16 cellular contexts compared by ENCODE assay signal in the genomic region with DNA sequence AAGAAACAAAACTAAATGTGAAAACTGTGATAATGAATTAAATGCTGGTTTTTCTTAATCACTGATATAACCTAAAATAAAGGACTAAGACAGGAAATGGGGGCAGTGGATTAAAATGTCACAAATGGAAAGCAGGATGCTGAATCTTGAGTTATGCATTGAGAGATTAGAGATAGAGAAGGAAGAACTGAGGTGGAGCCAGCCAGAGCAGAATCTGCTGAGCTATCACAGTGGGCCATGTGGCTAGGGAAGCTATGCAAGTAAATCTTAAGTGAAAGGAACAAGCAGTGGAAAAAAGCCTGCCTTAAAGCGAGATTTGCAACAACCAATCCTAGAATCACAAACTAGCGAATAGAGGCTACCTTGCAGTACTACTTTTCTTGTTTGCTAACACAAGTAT.
DNase-seq lines count a peak whose midpoint lies in the region; ATAC-seq and TF ChIP-seq lines count a peak whose summit lies in the region.
"Had no signal": no experiment of that assay in that cellular context is flagged by ENCODE, and none has a peak within 500 bp of the region (broad histone marks: within the 10 kb centered on the region; RNA-seq: fewer than 3 reads in every experiment).

No MANE protein-coding gene starts in this region.

- no peak overlapping the region for H3K4me3 Mint-ChIP-seq in Calu3 (ENCODE audit: low read depth, unreplicated experiment)
- no peak overlapping the region for H3K4me3 Mint-ChIP-seq in activated CD8-positive, alpha-beta T cell treated with anti-CD3 and anti-CD28 coated beads, Interleukin-2, amount 10 ng/mL, durations not matched to agents 7 days and 5 days
- no peak overlapping the region for H3K4me3 Mint-ChIP-seq in activated naive CD4-positive, alpha-beta T cell treated with anti-CD3 and anti-CD28 coated beads for 36 hours

- ATAC-seq in activated CD8-positive, alpha-beta T cell treated with anti-CD3 and anti-CD28 coated beads, Interleukin-2, amount 10 ng/mL, durations not matched to agents 7 days and 5 days = no peak
- ATAC-seq in GM18867 (IDR thresholded peaks at IDR 0.05; ENCODE audit: unreplicated experiment) = no peak

- CTCF ChIA-PET in Calu3 (lab: Charles Lee) = interaction anchor here (0.7 kb wide), 2 partner anchors 38 to 190 kb away, joined by 4 to 5 read pairs; no protein-coding TSS in a partner anchor
- CTCF ChIA-PET in activated CD8-positive, alpha-beta T cell treated with anti-CD3 and anti-CD28 coated beads, Interleukin-2, amount 10 ng/mL, durations not matched to agents 7 days and 5 days (lab: Charles Lee) = interaction anchor here (1.0 kb wide), 1 partner anchor 16 kb away, joined by 3 read pairs; no protein-coding TSS in a partner anchor
- CTCF ChIA-PET in activated naive CD4-positive, alpha-beta T cell treated with anti-CD3 and anti-CD28 coated beads for 36 hours (lab: Charles Lee) = interaction anchor here (0.6 kb wide), 1 partner anchor 42 kb away, joined by 3 read pairs; no protein-coding TSS in a partner anchor

- no peaks in the 10 kb centered on the region for H3K9me3 Mint-ChIP-seq in Calu3 (ENCODE audit: low read depth, unreplicated experiment)
- H3K9me3 Mint-ChIP-seq in activated CD8-positive, alpha-beta T cell treated with anti-CD3 and anti-CD28 coated beads, Interleukin-2, amount 10 ng/mL, durations not matched to agents 7 days and 5 days (ENCODE audit: insufficient read depth) = peaks cover 19% of the 10 kb centered on the region
- H3K9me3 Mint-ChIP-seq in activated naive CD4-positive, alpha-beta T cell treated with anti-CD3 and anti-CD28 coated beads for 36 hours = peaks cover under 1% of the 10 kb centered on the region

- TF ChIP-seq CTCF in Calu3 (IDR thresholded peaks at IDR 0.05; ENCODE audit: unreplicated experiment) = no peak
- TF ChIP-seq CTCF in NB4 (IDR thresholded peaks at IDR 0.05; ENCODE audit: low read depth, low read length) = no peak

- in situ Hi-C loops in ACHN (cut with HindIII; ENCODE audit: low pct_ligation_motif_present, low pct_unique_long_range_greater_than_20kb, low sequenced_read_pairs) = no loop called here

- peaks cover 17% of the 10 kb centered on the region for H3K36me3 Mint-ChIP-seq in Calu3 (ENCODE audit: insufficient read depth, unreplicated experiment)
- H3K36me3 Mint-ChIP-seq in activated CD8-positive, alpha-beta T cell treated with anti-CD3 and anti-CD28 coated beads, Interleukin-2, amount 10 ng/mL, durations not matched to agents 7 days and 5 days (ENCODE audit: low read depth) = peaks cover 28% of the 10 kb centered on the region
- H3K36me3 Mint-ChIP-seq in activated naive CD4-positive, alpha-beta T cell treated with anti-CD3 and anti-CD28 coated beads for 36 hours (ENCODE audit: low read depth) = no peaks in the 10 kb centered on the region

- DNase-seq in Calu3 (no peak), NB4 (ENCODE audit: low read depth) (peak; percentile 39), midbrain (lab: John Stamatoyannopoulos, UW) (peak; percentile 3), SIG-M5 treated with dmso at 0.1 percent for 504 hours (lab: John Stamatoyannopoulos, UW; ENCODE audit: unreplicated experiment) (no peak), ACHN (no peak)
- no peak for DNase-seq in activated CD8-positive, alpha-beta T cell treated with anti-CD3 and anti-CD28 coated beads, Interleukin-2, amount 10 ng/mL, durations not matched to agents 7 days and 5 days
- DNase-seq in activated naive CD4-positive, alpha-beta T cell treated with anti-CD3 and anti-CD28 coated beads for 36 hours = no peak
- DNase-seq: AML-193; caudate nucleus; H7; mammary epithelial cell; NCI-H1105 treated with DMSO at 0.1 percent for 48 hours; stimulated activated CD4-positive, alpha-beta T cell treated with anti-CD3 and anti-CD28 coated beads, Interleukin-4, amount 100 ng/mL, for 24 hours; trophoblast cell had no signal

- H3K4me1 Mint-ChIP-seq in Calu3 (ENCODE audit: low read depth, unreplicated experiment) = peaks cover 50% of the 10 kb centered on the region
- peaks cover 72% of the 10 kb centered on the region for H3K4me1 Mint-ChIP-seq in activated CD8-positive, alpha-beta T cell treated with anti-CD3 and anti-CD28 coated beads, Interleukin-2, amount 10 ng/mL, durations not matched to agents 7 days and 5 days (ENCODE audit: low read depth)
- peaks cover 37% of the 10 kb centered on the region for H3K4me1 Mint-ChIP-seq in activated naive CD4-positive, alpha-beta T cell treated with anti-CD3 and anti-CD28 coated beads for 36 hours (ENCODE audit: low read depth)

- no TSS peak for BruUV-seq in Calu3 (replicated peaks; lab: Mats Ljungman, UMichigan)

- H3K4me3 ChIP-seq in NB4 (ENCODE audit: low read depth, low read length) = no peak overlapping the region
- H3K4me3 ChIP-seq: SJSA1 had no signal

- POLR2A ChIA-PET in activated CD8-positive, alpha-beta T cell treated with anti-CD3 and anti-CD28 coated beads, Interleukin-2, amount 10 ng/mL, durations not matched to agents 7 days and 5 days (lab: Charles Lee) = interaction anchor here (0.6 kb wide), 1 partner anchor 26 kb away, joined by 4 read pairs; no protein-coding TSS in a partner anchor

- H3K27me3 Mint-ChIP-seq in Calu3 (ENCODE audit: unreplicated experiment) = no peaks in the 10 kb centered on the region
- no peaks in the 10 kb centered on the region for H3K27me3 Mint-ChIP-seq in activated CD8-positive, alpha-beta T cell treated with anti-CD3 and anti-CD28 coated beads, Interleukin-2, amount 10 ng/mL, durations not matched to agents 7 days and 5 days (ENCODE audit: low read depth)
- no peaks in the 10 kb centered on the region for H3K27me3 Mint-ChIP-seq in activated naive CD4-positive, alpha-beta T cell treated with anti-CD3 and anti-CD28 coated beads for 36 hours (ENCODE audit: low read depth)

- TF ChIP-seq POLR2A in NB4 (IDR thresholded peaks at IDR 0.05; ENCODE audit: extremely low read depth, insufficient read length) = no peak

- intact Hi-C loops in Calu3 (cut with micrococcal nuclease; ENCODE audit: unreplicated experiment) = no loop called here
- intact Hi-C loops in activated naive CD4-positive, alpha-beta T cell treated with anti-CD3 and anti-CD28 coated beads for 36 hours (cut with micrococcal nuclease) = no loop called here

- H3K27ac Mint-ChIP-seq in Calu3 (ENCODE audit: unreplicated experiment) = peak overlapping the region; percentile 28
- peak overlapping the region; percentile 7 for H3K27ac Mint-ChIP-seq in activated CD8-positive, alpha-beta T cell treated with anti-CD3 and anti-CD28 coated beads, Interleukin-2, amount 10 ng/mL, durations not matched to agents 7 days and 5 days
- H3K27ac Mint-ChIP-seq in activated naive CD4-positive, alpha-beta T cell treated with anti-CD3 and anti-CD28 coated beads for 36 hours = no peak overlapping the region

Comparison
In these comparisons a context has a peak if more than half of its experiments do, and no peak if none do; other contexts are left out.
1. DNase-seq: peak in NB4 (single experiment) and midbrain (single experiment); none in Calu3 (single experiment), activated CD8-positive, alpha-beta T cell treated with anti-CD3 and anti-CD28 coated beads, Interleukin-2, amount 10 ng/mL, durations not matched to agents 7 days and 5 days (single experiment), SIG-M5 treated with dmso at 0.1 percent for 504 hours (single experiment), activated naive CD4-positive, alpha-beta T cell treated with anti-CD3 and anti-CD28 coated beads for 36 hours (single experiment) and ACHN (single experiment).